21 cellular contexts compared by ENCODE assay signal in genomic region chr2:129255610-129256313, GRCh38.
"Had no signal": no experiment of that assay in that cellular context is flagged by ENCODE, and none has a peak within 500 bp of the region (broad histone marks: within the 10 kb centered on the region; RNA-seq: fewer than 3 reads in every experiment).

No MANE protein-coding gene starts in this region.

- H3K27ac ChIP-seq: dorsolateral prefrontal cortex, gastroesophageal sphincter, heart left ventricle, left lung, prostate gland, right atrium auricular region, stomach, WERI-Rb-1 had no signal

- DNase-seq: activated CD4-positive, alpha-beta memory T cell treated with anti-CD3 and anti-CD28 coated beads, Interleukin-2, amount 10 ng/mL, durations not matched to agents 7 days and 5 days; activated CD4-positive, alpha-beta T cell treated with anti-CD3 and anti-CD28 coated beads for 1 hour; activated gamma-delta T cell; activated naive CD8-positive, alpha-beta T cell treated with anti-CD3 and anti-CD28 coated beads, Interleukin-2, amount 10 ng/mL, durations not matched to agents 7 days and 5 days; activated T-cell treated with anti-CD3 and anti-CD28 coated beads, Interleukin-2, amount 50 U/mL, for 24 hours; central memory CD4-positive, alpha-beta T cell; dorsolateral prefrontal cortex; endodermal cell; erythroblast; heart left ventricle; left lung; stimulated activated CD4-positive, alpha-beta T cell treated with anti-CD3 and anti-CD28 coated beads, Interleukin-12 subunit alpha, Interleukin-12 subunit beta, amount 100 ng/mL, for 4 hours; stimulated activated CD4-positive, alpha-beta T cell treated with anti-CD3 and anti-CD28 coated beads, Interleukin-2, amount 100 ng/mL, for 24 hours; stomach; T-helper 17 cell; WERI-Rb-1 had no signal

- H3K27me3 ChIP-seq: dorsolateral prefrontal cortex, gastroesophageal sphincter, heart left ventricle, left lung, right atrium auricular region, stomach had no signal

- H3K27ac Mint-ChIP-seq: activated CD4-positive, alpha-beta memory T cell treated with anti-CD3 and anti-CD28 coated beads, Interleukin-2, amount 10 ng/mL, durations not matched to agents 7 days and 5 days; activated naive CD8-positive, alpha-beta T cell treated with anti-CD3 and anti-CD28 coated beads, Interleukin-2, amount 10 ng/mL, durations not matched to agents 7 days and 5 days; activated T-cell treated with anti-CD3 and anti-CD28 coated beads, Interleukin-2, amount 50 U/mL, for 24 hours; endodermal cell; T-helper 17 cell had no signal

- H3K4me1 ChIP-seq: gastroesophageal sphincter, heart left ventricle, left lung, prostate gland, right atrium auricular region, stomach had no signal

- FAIRE-seq: colon had no signal

- H3K4me3 Mint-ChIP-seq: activated CD4-positive, alpha-beta memory T cell treated with anti-CD3 and anti-CD28 coated beads, Interleukin-2, amount 10 ng/mL, durations not matched to agents 7 days and 5 days; activated naive CD8-positive, alpha-beta T cell treated with anti-CD3 and anti-CD28 coated beads, Interleukin-2, amount 10 ng/mL, durations not matched to agents 7 days and 5 days; activated T-cell treated with anti-CD3 and anti-CD28 coated beads, Interleukin-2, amount 50 U/mL, for 24 hours; endodermal cell; neural crest cell; T-helper 17 cell had no signal

- H3K36me3 ChIP-seq: gastroesophageal sphincter, heart left ventricle, left lung, prostate gland, right atrium auricular region, stomach, WERI-Rb-1 had no signal

- H3K9me3 ChIP-seq: prostate gland had no signal

- H3K27me3 Mint-ChIP-seq: activated CD4-positive, alpha-beta memory T cell treated with anti-CD3 and anti-CD28 coated beads, Interleukin-2, amount 10 ng/mL, durations not matched to agents 7 days and 5 days; activated naive CD8-positive, alpha-beta T cell treated with anti-CD3 and anti-CD28 coated beads, Interleukin-2, amount 10 ng/mL, durations not matched to agents 7 days and 5 days; activated T-cell treated with anti-CD3 and anti-CD28 coated beads, Interleukin-2, amount 50 U/mL, for 24 hours; T-helper 17 cell had no signal

- H3K4me1 Mint-ChIP-seq: activated CD4-positive, alpha-beta memory T cell treated with anti-CD3 and anti-CD28 coated beads, Interleukin-2, amount 10 ng/mL, durations not matched to agents 7 days and 5 days; activated naive CD8-positive, alpha-beta T cell treated with anti-CD3 and anti-CD28 coated beads, Interleukin-2, amount 10 ng/mL, durations not matched to agents 7 days and 5 days; endodermal cell; T-helper 17 cell had no signal

- ATAC-seq: gastroesophageal sphincter, heart left ventricle, left lung, T-helper 17 cell had no signal

- H3K4me3 ChIP-seq: dorsolateral prefrontal cortex, gastroesophageal sphincter, heart left ventricle, left lung, prostate gland, right atrium auricular region, stomach had no signal
